23 cellular contexts compared by ENCODE assay signal in genomic region chr7:1196950-1197349, GRCh38. TPM values are rescaled to one million over a fixed set of nuclear protein-coding genes. Genes with fewer than 3 reads are reported as not detected.
A peak's percentile ranks its signal among the peaks of the same experiment; 100 is the strongest.
DNase-seq lines count a peak whose midpoint lies in the region; ATAC-seq, FAIRE-seq and TF ChIP-seq lines count a peak whose summit lies in the region.
"Had no signal": no experiment of that assay in that cellular context is flagged by ENCODE, and none has a peak within 500 bp of the region (broad histone marks: within the 10 kb centered on the region; RNA-seq: fewer than 3 reads in every experiment).

No MANE protein-coding gene starts in this region.

- no peak for TF ChIP-seq CTCF in HepG2 (CRISPR knock-in tag; IDR thresholded peaks at IDR 0.05)
- no peak for TF ChIP-seq CTCF in right lobe of liver (IDR thresholded peaks at IDR 0.05)
- no peak for TF ChIP-seq CTCF in IMR-90 (conservative IDR thresholded peaks at IDR 0.05; ENCODE audit: low read depth, low read length)
- no peak for TF ChIP-seq CTCF in K562 (IDR thresholded peaks at IDR 0.05 in 2 of 3, conservative IDR thresholded peaks at IDR 0.05 in 1 of 3; ENCODE audit: insufficient read depth in 2 of 3, low read depth in 1 of 3, low read length in 3 of 3)
- TF ChIP-seq CTCF in GM10266 (IDR thresholded peaks at IDR 0.05; ENCODE audit: control insufficient read depth, insufficient read depth, low read depth, missing control alignments), result no peak

- FAIRE-seq in HepG2 (lab: Jason Lieb, UNC) (no peak), K562 (lab: Jason Lieb, UNC) (no peak)
- FAIRE-seq: A549, GM12878, GM19239 had no signal

- H4K20me1 ChIP-seq in HepG2 (ENCODE audit: insufficient read depth, low read length) (no peaks in the 10 kb centered on the region), IMR-90 (ENCODE audit: insufficient read depth, low read length) (peaks cover 3% of the 10 kb centered on the region; the same call in 1 of the 2 replicates), K562 (replicated peaks; ENCODE audit: control insufficient read depth, insufficient read depth, low read length) (no peaks in the 10 kb centered on the region)

- H3K79me1 ChIP-seq in IMR-90 (ENCODE audit: low read depth in 1 of 2, low read length in 2 of 2), result no peaks in the 10 kb centered on the region

- H4K8ac ChIP-seq in IMR-90 (ENCODE audit: low read depth in 2 of 2, low read length in 2 of 2), result no peak overlapping the region

- H3K56ac ChIP-seq in IMR-90 (ENCODE audit: extremely low read depth, insufficient read depth, low read length), result no peak overlapping the region

- no peak overlapping the region; the same call in 2 of the 3 replicates for H2BK15ac ChIP-seq in IMR-90 (ENCODE audit: low read depth, low read length)

- POLR2A ChIA-PET in HepG2 (lab: Yijun Ruan, JAX) (no interaction called here), IMR-90 (lab: Charles Lee; ENCODE audit: unreplicated experiment) (no interaction called here), K562 (lab: Yijun Ruan, JAX) (no interaction called here)

- no peak overlapping the region for H2AFZ ChIP-seq in HepG2 (ENCODE audit: low read length)
- no peak overlapping the region for H2AFZ ChIP-seq in IMR-90 (replicated peaks; ENCODE audit: low read length, poor library complexity)
- no peak overlapping the region for H2AFZ ChIP-seq in K562 (ENCODE audit: low read depth, low read length)
- H2AFZ ChIP-seq: GM23338 had no signal

- H3K18ac ChIP-seq in IMR-90 (ENCODE audit: low read depth, low read length), result no peak overlapping the region; the same call in 1 of the 2 replicates

- H3K4me3 ChIP-seq in HepG2 (replicated peaks in 1 of 3; ENCODE audit: insufficient read depth in 1 of 3, low read depth in 2 of 3, low read length in 3 of 3), result no peak overlapping the region
- H3K4me3 ChIP-seq in right lobe of liver, result no peak overlapping the region
- H3K4me3 ChIP-seq in IMR-90 (ENCODE audit: insufficient read depth, low read depth, low read length), result no peak overlapping the region
- no peak overlapping the region for H3K4me3 ChIP-seq in K562
- H3K4me3 ChIP-seq in right cardiac atrium (ENCODE audit: low read length), result no peak overlapping the region
- H3K4me3 ChIP-seq: A549, GM12878, GM23338 had no signal

- no peak overlapping the region for H2BK120ac ChIP-seq in IMR-90 (ENCODE audit: low read depth, low read length)

- H3K27ac ChIP-seq in HepG2 (ENCODE audit: extremely low read length, insufficient read depth, low read length), result no peak overlapping the region
- H3K27ac ChIP-seq in right lobe of liver, result no peak overlapping the region
- no peak overlapping the region for H3K27ac ChIP-seq in IMR-90 (ENCODE audit: insufficient read depth, low read length)
- no peak overlapping the region for H3K27ac ChIP-seq in K562 (ENCODE audit: extremely low read depth, low read depth, low read length)
- no peak overlapping the region for H3K27ac ChIP-seq in right cardiac atrium (ENCODE audit: low read length)
- H3K27ac ChIP-seq: A549 had no signal

- H3K36me3 ChIP-seq in HepG2 (replicated peaks in 1 of 2; ENCODE audit: control insufficient read depth in 1 of 2, insufficient read depth in 2 of 2, low read length in 2 of 2) (no peaks in the 10 kb centered on the region), right lobe of liver (no peaks in the 10 kb centered on the region), IMR-90 (ENCODE audit: control insufficient read depth, insufficient read depth, low read length) (no peaks in the 10 kb centered on the region), K562 (ENCODE audit: control insufficient read depth, insufficient read depth, low read length) (no peaks in the 10 kb centered on the region)

- H2BK20ac ChIP-seq in IMR-90 (ENCODE audit: low read depth, low read length), result no peak overlapping the region

- H3K79me2 ChIP-seq in HepG2 (ENCODE audit: insufficient read depth, low read length) (no peaks in the 10 kb centered on the region), K562 (ENCODE audit: control insufficient read depth, insufficient read depth, low read length) (no peaks in the 10 kb centered on the region)

- H2BK5ac ChIP-seq in IMR-90 (ENCODE audit: low read depth, low read length, poor library complexity, severe bottlenecking), result no peak overlapping the region

- 56% methylated on average over 4 of the region's 6 CpGs for WGBS in HepG2 (ENCODE audit: low lambda C conversion rate)
- WGBS in right lobe of liver (ENCODE audit: insufficient coverage, low coverage, low lambda C conversion rate, missing lambda C conversion rate), result 81% methylated on average over 2 of the region's 6 CpGs
- no CpG with 5 or more reads among the region's 6 CpGs for WGBS in IMR-90 (ENCODE audit: extremely low coverage in 2 of 2, insufficient read length in 1 of 2), 2 experiments
- 6% methylated on average over 3 of the region's 6 CpGs for WGBS in K562 (ENCODE audit: insufficient coverage, low coverage, missing lambda C conversion rate)
- 92% methylated on average over 6 of the region's 6 CpGs for WGBS in right cardiac atrium

- ATAC-seq in HepG2, result no peak
- no peak for ATAC-seq in right lobe of liver
- ATAC-seq in IMR-90 (ENCODE audit: low read depth), result no peak
- ATAC-seq in K562, result no peak
- ATAC-seq in right cardiac atrium, result no peak
- no peak for ATAC-seq in HG03354 (IDR thresholded peaks at IDR 0.05; ENCODE audit: poor library complexity, severe bottlenecking, unreplicated experiment)
- ATAC-seq: A549, GM12878, GM23338 had no signal

- no peak overlapping the region for H3K4me2 ChIP-seq in HepG2 (ENCODE audit: low read depth, low read length)
- no peak overlapping the region for H3K4me2 ChIP-seq in IMR-90 (ENCODE audit: low read depth, low read length)
- no peak overlapping the region for H3K4me2 ChIP-seq in K562 (ENCODE audit: insufficient read depth, low read length)
- H3K4me2 ChIP-seq: A549, GM23338 had no signal

- H3K9me1 ChIP-seq in IMR-90 (ENCODE audit: insufficient read depth, low read length) (no peaks in the 10 kb centered on the region), K562 (ENCODE audit: control insufficient read depth, insufficient read depth, low read length) (no peaks in the 10 kb centered on the region)

- H3K9me3 ChIP-seq in HepG2 (ENCODE audit: low read length) (no peaks in the 10 kb centered on the region), right lobe of liver (no peaks in the 10 kb centered on the region), IMR-90 (ENCODE audit: control insufficient read depth, insufficient read depth, low read length) (no peaks in the 10 kb centered on the region), K562 (replicated peaks; ENCODE audit: control insufficient read depth, insufficient read depth, low read depth, low read length) (no peaks in the 10 kb centered on the region), right cardiac atrium (ENCODE audit: control insufficient read depth, low read length) (no peaks in the 10 kb centered on the region)
- H3K9me3 ChIP-seq: A549 had no signal

- no peak overlapping the region for H3K14ac ChIP-seq in IMR-90 (replicated peaks; ENCODE audit: low read depth, low read length)

- H3K4me1 ChIP-seq in HepG2 (ENCODE audit: insufficient read depth, low read length) (peaks cover 8% of the 10 kb centered on the region; the same call in 1 of the 2 replicates), right lobe of liver (no peaks in the 10 kb centered on the region), IMR-90 (ENCODE audit: control insufficient read depth, insufficient read depth, low read length) (peaks cover 9% of the 10 kb centered on the region), K562 (replicated peaks in 1 of 2; ENCODE audit: control insufficient read depth in 2 of 2, insufficient read depth in 2 of 2, low read length in 2 of 2) (peaks cover 0 to 14% of the 10 kb centered on the region in 2 experiments; a peak in 2 of 5 replicates), right cardiac atrium (ENCODE audit: control insufficient read depth, insufficient read depth, low read length) (no peaks in the 10 kb centered on the region)
- H3K4me1 ChIP-seq: A549 had no signal

- TF ChIP-seq RAD21 in HepG2 (CRISPR knock-in tag; IDR thresholded peaks at IDR 0.05), result no peak
- no peak for TF ChIP-seq RAD21 in IMR-90 (IDR thresholded peaks at IDR 0.05; ENCODE audit: low read length)
- TF ChIP-seq RAD21 in K562 (CRISPR knock-in tag; conservative IDR thresholded peaks at IDR 0.05 in 1 of 2, IDR thresholded peaks at IDR 0.05 in 1 of 2), result no peak

- H4K5ac ChIP-seq in IMR-90 (ENCODE audit: low read depth, low read length), result no peak overlapping the region

- dilution Hi-C loops in IMR-90 (cut with HindIII; ENCODE audit: low sequenced_read_pairs, unreplicated experiment), result no loop called here

- H3K27me3 ChIP-seq in HepG2 (ENCODE audit: control insufficient read depth in 1 of 2, insufficient read depth in 2 of 2, low read length in 2 of 2) (peaks cover 11 to 58% of the 10 kb centered on the region in 2 experiments), right lobe of liver (no peaks in the 10 kb centered on the region), IMR-90 (ENCODE audit: control insufficient read depth, insufficient read depth, low read length) (peaks cover 20% of the 10 kb centered on the region), K562 (ENCODE audit: control insufficient read depth in 2 of 2, insufficient read depth in 2 of 2, low read length in 2 of 2) (peaks cover 39 to 60% of the 10 kb centered on the region in 2 experiments), right cardiac atrium (ENCODE audit: control insufficient read depth, insufficient read depth) (no peaks in the 10 kb centered on the region)

- BruUV-seq in HepG2 (replicated peaks; lab: Mats Ljungman, UMichigan) (no TSS peak), IMR-90 (replicated peaks; lab: Mats Ljungman, UMichigan) (no TSS peak), K562 (replicated peaks; lab: Mats Ljungman, UMichigan) (no TSS peak)

- H4K91ac ChIP-seq in IMR-90 (ENCODE audit: insufficient read depth, low read depth, low read length), result no peak overlapping the region

- TF ChIP-seq EP300 in HepG2 (IDR thresholded peaks at IDR 0.05; ENCODE audit: low read depth in 2 of 2, low read length in 2 of 2), result no peak
- no peak for TF ChIP-seq EP300 in HepG2 (CRISPR knock-in tag; IDR thresholded peaks at IDR 0.05; ENCODE audit: borderline replicate concordance)
- no peak for TF ChIP-seq EP300 in K562 (IDR thresholded peaks at IDR 0.05; ENCODE audit: low read length)

- TF ChIP-seq POLR2A in HepG2 (IDR thresholded peaks at IDR 0.05; ENCODE audit: insufficient read depth in 1 of 2, low read depth in 2 of 2, low read length in 2 of 2) (no peak), right lobe of liver (IDR thresholded peaks at IDR 0.05) (no peak), IMR-90 (IDR thresholded peaks at IDR 0.05; ENCODE audit: low read depth, low read length) (no peak), K562 (conservative IDR thresholded peaks at IDR 0.05) (no peak)

- no peak overlapping the region for H3K4ac ChIP-seq in IMR-90 (ENCODE audit: low read depth, low read length)

- CTCF ChIA-PET in HepG2 (lab: Yijun Ruan, JAX; ENCODE audit: low intra/inter-chr PET ratio, low total read pairs) (no interaction called here), IMR-90 (lab: Yijun Ruan, JAX) (no interaction called here), K562 (lab: Yijun Ruan, JAX; ENCODE audit: low intra/inter-chr PET ratio) (no interaction called here)

- DNase-seq in HepG2 (ENCODE audit: low spot score) (no peak), right lobe of liver (no peak), IMR-90 (no peak), K562 (ENCODE audit: extremely low read depth in 1 of 4, low spot score in 3 of 4) (no peak), right cardiac atrium (no peak), GM10266 (ENCODE audit: extremely low spot score) (no peak)
- DNase-seq: 8988T; C1 segment of cervical spinal cord; Calu3; CD4-positive, alpha-beta memory T cell; COR-L47; DMS79 treated with DMSO at 0.1 percent for 48 hours; GF-D8; H7; HCEC 1CT; HFFc6 had no signal

- no peak overlapping the region for H3K23ac ChIP-seq in IMR-90 (ENCODE audit: low read depth, low read length)

- no peak overlapping the region for H2AK9ac ChIP-seq in IMR-90 (replicated peaks; ENCODE audit: low read depth, low read length, poor library complexity)

- H2AK5ac ChIP-seq in IMR-90 (ENCODE audit: low read depth, low read length), result peak overlapping the region; percentile 20; the same call in 1 of the 2 replicates

- intact Hi-C loops in HepG2 (cut with micrococcal nuclease; ENCODE audit: unreplicated experiment), result no loop called here
- intact Hi-C loops in right lobe of liver (cut with DNase I), result no loop called here
- intact Hi-C loops in IMR-90 (cut with micrococcal nuclease), result no loop called here
- intact Hi-C loops in K562 (cut with micrococcal nuclease), result no loop called here
- intact Hi-C loops in right cardiac atrium (cut with DNase I), result loop anchor here in 1 of 4 donors (10.0 kb wide), 1 partner anchor 238 kb away; no protein-coding TSS in a partner anchor

- H3K9ac ChIP-seq in HepG2 (ENCODE audit: insufficient read depth, low read depth, low read length), result no peak overlapping the region
- H3K9ac ChIP-seq in IMR-90 (ENCODE audit: low read depth, low read length), result no peak overlapping the region
- no peak overlapping the region for H3K9ac ChIP-seq in K562 (ENCODE audit: insufficient read depth in 1 of 2, low read depth in 2 of 2, low read length in 2 of 2)

- in situ Hi-C loops in HepG2 (cut with HindIII; ENCODE audit: extremely low pct_ligation_motif_present, low pct_unique_long_range_greater_than_20kb), result no loop called here
- in situ Hi-C loops in IMR-90 (cut with MboI; ENCODE audit: low sequenced_read_pairs), result no loop called here
- in situ Hi-C loops in K562 (cut with MboI), result no loop called here

RNA-seq across cellular contexts. Expression of gene UNCX, which starts 35.7 kb away (rescaled TPM):
- total RNA-seq in HepG2 (2016; rRNA removed; fragmentation: Illumina TruSeq; extraction: Trizol) (not detected in 2 replicates), right lobe of liver (not detected), IMR-90 (2012; rRNA removed) (not detected in 2 replicates), K562 (2014; rRNA removed) (not detected in 2 replicates), K562 (2014; rRNA removed; fragmentation: Illumina TruSeq; extraction: Trizol) (not detected in 2 replicates), K562 (2015; rRNA removed; fragmentation: Illumina TruSeq; extraction: Trizol) (not detected in 2 replicates), K562 (2021) (not detected in 2 replicates), right cardiac atrium (not detected)
- not detected in 2 replicates for total RNA-seq in HepG2 (2016; cell fraction: cytosol; rRNA removed; fragmentation: Illumina TruSeq; extraction: Trizol; ENCODE audit: low read depth)
- not detected in 2 replicates for total RNA-seq in HepG2 (2016; cell fraction: insoluble cytoplasmic fraction; rRNA removed; fragmentation: Illumina TruSeq; extraction: Trizol)
- total RNA-seq in HepG2 (2016; cell fraction: membrane; rRNA removed; fragmentation: Illumina TruSeq; extraction: Trizol), result not detected in 2 replicates
- total RNA-seq in HepG2 (2016; cell fraction: nucleus; rRNA removed; fragmentation: Illumina TruSeq; extraction: Trizol), result not detected in 2 replicates
- polyA plus RNA-seq in HepG2 (2011; rRNA removed) (not detected in 2 replicates), IMR-90 (2012; rRNA removed) (not detected in 2 replicates), K562 (2011; rRNA removed) (not detected in 2 replicates), K562 (2014; fragmentation: Illumina TruSeq; extraction: Trizol) (not detected in 2 replicates), K562 (2014; fragmentation: Nextera tagmentation; extraction: Ambion mirVana) (not detected), K562 (2014; rRNA removed) (not detected in 2 replicates), right cardiac atrium (not detected)
- not detected in 2 replicates for polyA plus RNA-seq in HepG2 (2011; cell fraction: cytosol; rRNA removed)
- polyA plus RNA-seq in HepG2 (2011; cell fraction: nucleus; rRNA removed), result not detected in 2 replicates
- polyA plus RNA-seq in HepG2 (2012), result not detected in 2 replicates
- not detected in 2 replicates for polyA plus RNA-seq in HepG2 (2016; cell fraction: cytosol; fragmentation: Illumina TruSeq; extraction: Trizol; ENCODE audit: low read depth)
- not detected in 2 replicates for polyA plus RNA-seq in HepG2 (2016; cell fraction: insoluble cytoplasmic fraction; fragmentation: Illumina TruSeq; extraction: Trizol; ENCODE audit: low read depth)
- polyA plus RNA-seq in HepG2 (2016; cell fraction: membrane; fragmentation: Illumina TruSeq; extraction: Trizol; ENCODE audit: low read depth), result not detected in 2 replicates
- not detected in 2 replicates for polyA plus RNA-seq in HepG2 (2016; cell fraction: nucleus; fragmentation: Illumina TruSeq; extraction: Trizol; ENCODE audit: insufficient read depth, low read depth)
- not detected in 2 replicates for polyA minus RNA-seq in HepG2 (2011; rRNA and poly(A)+ RNA removed; ENCODE audit: low replicate concordance)
- not detected in 2 replicates for polyA minus RNA-seq in HepG2 (2011; cell fraction: cytosol; rRNA and poly(A)+ RNA removed)
- not detected in 2 replicates for polyA minus RNA-seq in HepG2 (2011; cell fraction: nucleus; rRNA and poly(A)+ RNA removed)
- polyA plus RNA-seq in IMR-90 (2012; cell fraction: cytosol; rRNA removed), result not detected in 2 replicates
- not detected in 2 replicates for polyA plus RNA-seq in IMR-90 (2012; cell fraction: nucleus; rRNA removed; ENCODE audit: low replicate concordance)
- total RNA-seq in K562 (2011; cell fraction: chromatin; rRNA removed; ENCODE audit: low replicate concordance), result not detected in 2 replicates
- not detected in 2 replicates for total RNA-seq in K562 (2011; cell fraction: nucleolus; rRNA removed)
- total RNA-seq in K562 (2011; cell fraction: nucleoplasm; rRNA removed), result not detected in 2 replicates
- not detected in 2 replicates for polyA plus RNA-seq in K562 (2011; cell fraction: cytosol; rRNA removed)
- not detected in 2 replicates for polyA plus RNA-seq in K562 (2011; cell fraction: nucleus; rRNA removed)
- polyA plus RNA-seq in K562 (2012), result not detected in 2 replicates
- polyA minus RNA-seq in K562 (2011; rRNA and poly(A)+ RNA removed), result not detected in 2 replicates
- polyA minus RNA-seq in K562 (2011; cell fraction: cytosol; rRNA and poly(A)+ RNA removed), result not detected in 2 replicates
- polyA minus RNA-seq in K562 (2011; cell fraction: nucleus; rRNA and poly(A)+ RNA removed), result not detected in 2 replicates
- total RNA-seq: Calu3; CD4-positive, alpha-beta memory T cell; Daoy; GM12878; GM23338; H7; HFFc6 had no signal
- polyA plus RNA-seq: A549; BJ; CD4-positive, alpha-beta memory T cell; GM12878; GM23338 had no signal

RNA-seq across cellular contexts. Expression of gene ZFAND2A, which starts 37.0 kb away (rescaled TPM):
- 140 and 171 TPM in 2 replicates for total RNA-seq in HepG2 (2016; rRNA removed; fragmentation: Illumina TruSeq; extraction: Trizol)
- 81.0 and 93.7 TPM in 2 replicates for total RNA-seq in HepG2 (2016; cell fraction: cytosol; rRNA removed; fragmentation: Illumina TruSeq; extraction: Trizol; ENCODE audit: low read depth)
- total RNA-seq in HepG2 (2016; cell fraction: insoluble cytoplasmic fraction; rRNA removed; fragmentation: Illumina TruSeq; extraction: Trizol), result 144 and 177 TPM in 2 replicates
- 105 and 123 TPM in 2 replicates for total RNA-seq in HepG2 (2016; cell fraction: membrane; rRNA removed; fragmentation: Illumina TruSeq; extraction: Trizol)
- total RNA-seq in HepG2 (2016; cell fraction: nucleus; rRNA removed; fragmentation: Illumina TruSeq; extraction: Trizol), result 76.5 and 85.9 TPM in 2 replicates
- 153 and 155 TPM in 2 replicates for polyA plus RNA-seq in HepG2 (2011; rRNA removed)
- polyA plus RNA-seq in HepG2 (2011; cell fraction: cytosol; rRNA removed), result 116 and 139 TPM in 2 replicates
- polyA plus RNA-seq in HepG2 (2011; cell fraction: nucleus; rRNA removed), result 105 and 133 TPM in 2 replicates
- 91.5 and 117 TPM in 2 replicates for polyA plus RNA-seq in HepG2 (2012)
- polyA plus RNA-seq in HepG2 (2016; cell fraction: cytosol; fragmentation: Illumina TruSeq; extraction: Trizol; ENCODE audit: low read depth), result 71.0 and 75.6 TPM in 2 replicates
- polyA plus RNA-seq in HepG2 (2016; cell fraction: insoluble cytoplasmic fraction; fragmentation: Illumina TruSeq; extraction: Trizol; ENCODE audit: low read depth), result 158 and 167 TPM in 2 replicates
- 89.5 and 100 TPM in 2 replicates for polyA plus RNA-seq in HepG2 (2016; cell fraction: membrane; fragmentation: Illumina TruSeq; extraction: Trizol; ENCODE audit: low read depth)
- 146 and 157 TPM in 2 replicates for polyA plus RNA-seq in HepG2 (2016; cell fraction: nucleus; fragmentation: Illumina TruSeq; extraction: Trizol; ENCODE audit: insufficient read depth, low read depth)
- polyA minus RNA-seq in HepG2 (2011; rRNA and poly(A)+ RNA removed; ENCODE audit: low replicate concordance), result 24.9 and 155 TPM in 2 replicates
- polyA minus RNA-seq in HepG2 (2011; cell fraction: cytosol; rRNA and poly(A)+ RNA removed), result 40.2 and 55.3 TPM in 2 replicates
- polyA minus RNA-seq in HepG2 (2011; cell fraction: nucleus; rRNA and poly(A)+ RNA removed), result 50.2 and 66.8 TPM in 2 replicates
- 10 to 100 TPM; 24.3 to 43.1 (median 31.8) TPM for total RNA-seq in right lobe of liver
- 9.4 and 11.8 TPM in 2 replicates for total RNA-seq in IMR-90 (2012; rRNA removed)
- polyA plus RNA-seq in IMR-90 (2012; rRNA removed), result 25.9 and 28.7 TPM in 2 replicates
- 15.0 and 19.7 TPM in 2 replicates for polyA plus RNA-seq in IMR-90 (2012; cell fraction: cytosol; rRNA removed)
- polyA plus RNA-seq in IMR-90 (2012; cell fraction: nucleus; rRNA removed; ENCODE audit: low replicate concordance), result 21.7 and 58.1 TPM in 2 replicates
- 26.3 and 37.7 TPM in 2 replicates for total RNA-seq in K562 (2011; cell fraction: chromatin; rRNA removed; ENCODE audit: low replicate concordance)
- 23.7 and 28.0 TPM in 2 replicates for total RNA-seq in K562 (2011; cell fraction: nucleolus; rRNA removed)
- total RNA-seq in K562 (2011; cell fraction: nucleoplasm; rRNA removed), result 27.5 and 34.4 TPM in 2 replicates
- total RNA-seq in K562 (2014; rRNA removed), result 19.9 and 23.1 TPM in 2 replicates
- total RNA-seq in K562 (2014; rRNA removed; fragmentation: Illumina TruSeq; extraction: Trizol), result 16.6 and 16.8 TPM in 2 replicates
- total RNA-seq in K562 (2015; rRNA removed; fragmentation: Illumina TruSeq; extraction: Trizol), result 20.0 and 21.2 TPM in 2 replicates
- total RNA-seq in K562 (2021), result 20.6 and 22.3 TPM in 2 replicates
- 31.7 and 33.7 TPM in 2 replicates for polyA plus RNA-seq in K562 (2011; rRNA removed)
- 20.8 and 27.0 TPM in 2 replicates for polyA plus RNA-seq in K562 (2011; cell fraction: cytosol; rRNA removed)
- polyA plus RNA-seq in K562 (2011; cell fraction: nucleus; rRNA removed), result 25.8 and 30.3 TPM in 2 replicates
- 24.8 and 25.2 TPM in 2 replicates for polyA plus RNA-seq in K562 (2012)
- 21.5 and 26.1 TPM in 2 replicates for polyA plus RNA-seq in K562 (2014; fragmentation: Illumina TruSeq; extraction: Trizol)
- 10 to 100 TPM; 54.3 to 56.8 TPM for polyA plus RNA-seq in K562 (2014; fragmentation: Nextera tagmentation; extraction: Ambion mirVana)
- 26.2 and 27.3 TPM in 2 replicates for polyA plus RNA-seq in K562 (2014; rRNA removed)
- 11.8 and 19.2 TPM in 2 replicates for polyA minus RNA-seq in K562 (2011; rRNA and poly(A)+ RNA removed)
- polyA minus RNA-seq in K562 (2011; cell fraction: cytosol; rRNA and poly(A)+ RNA removed), result 7.3 and 7.9 TPM in 2 replicates
- 13.1 and 18.9 TPM in 2 replicates for polyA minus RNA-seq in K562 (2011; cell fraction: nucleus; rRNA and poly(A)+ RNA removed)
- total RNA-seq in right cardiac atrium, result 10 to 100 TPM in 3 of 4 donors, 1 to 10 TPM in 1; 8.9 to 13.2 (median 11.5) TPM
- 19.0 TPM for polyA plus RNA-seq in right cardiac atrium

Comparison
In these comparisons a context has a peak if more than half of its experiments do, and no peak if none do; other contexts are left out.
1. Of the 241 proteins assayed by ChIP-seq in both HepG2 and K562: peak only in HepG2: none; only in K562: none; in both: ZNF121; in neither: 240.